8 cellular contexts compared by ENCODE assay signal in the genomic region with DNA sequence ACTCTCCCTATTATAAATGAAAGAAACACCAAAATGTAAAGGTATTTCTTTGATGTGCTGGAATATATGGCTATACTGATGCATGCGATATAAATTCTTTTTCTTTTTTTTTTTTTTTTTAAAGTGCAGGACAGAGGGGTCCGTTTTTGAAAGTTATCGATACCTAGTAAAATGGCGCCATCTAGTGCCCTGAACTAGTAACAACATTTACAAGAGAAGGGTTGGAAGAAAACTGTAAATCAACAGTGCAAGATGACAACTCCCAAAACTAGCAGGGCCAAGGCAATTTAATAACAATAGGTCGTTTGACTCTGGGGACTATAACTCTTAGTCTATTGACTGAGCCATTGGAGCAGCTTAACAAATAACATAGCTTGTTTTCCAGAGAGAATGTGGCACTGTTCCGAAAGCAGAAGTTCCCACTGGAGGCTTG.
DNase-seq lines count a peak whose midpoint lies in the region; ATAC-seq and TF ChIP-seq lines count a peak whose summit lies in the region.

No MANE protein-coding gene starts in this region.

- no peaks in the 10 kb centered on the region for H3K9me2 ChIP-seq in GM23338 (ENCODE audit: insufficient read depth)

- no peaks in the 10 kb centered on the region for H3K27me3 Mint-ChIP-seq in GM23338 (ENCODE audit: insufficient read depth, low read depth, poor library complexity)

- H3K36me3 Mint-ChIP-seq in GM23338 (ENCODE audit: low read depth), result no peaks in the 10 kb centered on the region

- H3K4me2 ChIP-seq in GM23338, result no peak overlapping the region

- ATAC-seq in GM23338, result peak; percentile 68
- ATAC-seq in HG02588 (IDR thresholded peaks at IDR 0.05; ENCODE audit: unreplicated experiment), result no peak

- H4K20me1 ChIP-seq in GM23338 (replicated peaks; ENCODE audit: insufficient read depth), result no peaks in the 10 kb centered on the region

- H3F3A ChIP-seq in GM23338 (replicated peaks; ENCODE audit: low read depth), result no peaks in the 10 kb centered on the region

- H3K4me3 Mint-ChIP-seq in GM23338, result no peak overlapping the region

- peak; percentile 24 for DNase-seq in COR-L47 (lab: John Stamatoyannopoulos, UW)
- DNase-seq in GM23338 (ENCODE audit: low spot score), result peak; percentile 69
- peak; percentile 22 for DNase-seq in NCI-H526 treated with DMSO at 0.1 percent for 48 hours (lab: John Stamatoyannopoulos, UW)
- DNase-seq in cerebellar cortex (ENCODE audit: low spot score), result peak; percentile 29
- DNase-seq in medulla oblongata (ENCODE audit: extremely low spot score), result peak; percentile 63
- DNase-seq in stimulated activated CD8-positive, alpha-beta memory T cell treated with anti-CD3 and anti-CD28 coated beads, Interleukin-4, amount 100 ng/mL, for 48 hours, result no peak
- no peak for DNase-seq in cortex of kidney (lab: John Stamatoyannopoulos, UW)

- H2AFZ ChIP-seq in GM23338, result no peak overlapping the region

- TF ChIP-seq CTCF in GM23338 (conservative IDR thresholded peaks at IDR 0.05; ENCODE audit: low read depth in 2 of 2), result peak; percentile 69 to 84

- H3K36me3 ChIP-seq in GM23338 (ENCODE audit: insufficient read depth), result no peaks in the 10 kb centered on the region

- H3K4me3 ChIP-seq in GM23338, result no peak overlapping the region

- H3K4me1 Mint-ChIP-seq in GM23338, result no peaks in the 10 kb centered on the region; the same call in 2 of the 3 replicates

- no peaks in the 10 kb centered on the region for H3K79me2 ChIP-seq in GM23338 (replicated peaks; ENCODE audit: insufficient read depth)

- no peak overlapping the region for H3K27ac Mint-ChIP-seq in GM23338

- H3K27me3 ChIP-seq in GM23338 (ENCODE audit: insufficient read depth), result no peaks in the 10 kb centered on the region

- H3K4me1 ChIP-seq in GM23338 (ENCODE audit: insufficient read depth), result no peaks in the 10 kb centered on the region

- H3K27ac ChIP-seq in GM23338 (ENCODE audit: low read depth), result no peak overlapping the region

- H3K9me3 Mint-ChIP-seq in GM23338, result no peaks in the 10 kb centered on the region

TF ChIP-seq in GM23338, 12 proteins besides CTCF, POLR2A, EP300 and RAD21:
- TF ChIP-seq STAT1 (IDR thresholded peaks at IDR 0.05; ENCODE audit: unreplicated experiment), result no peak
- TF ChIP-seq NANOG (IDR thresholded peaks at IDR 0.05; ENCODE audit: borderline replicate concordance), result no peak
- TF ChIP-seq CREB1 (CRISPR knock-in tag; IDR thresholded peaks at IDR 0.05; ENCODE audit: low read depth), result no peak
- no peak for TF ChIP-seq EZH2 (IDR thresholded peaks at IDR 0.05; ENCODE audit: low read depth, unreplicated experiment)
- TF ChIP-seq, protein P1, sequence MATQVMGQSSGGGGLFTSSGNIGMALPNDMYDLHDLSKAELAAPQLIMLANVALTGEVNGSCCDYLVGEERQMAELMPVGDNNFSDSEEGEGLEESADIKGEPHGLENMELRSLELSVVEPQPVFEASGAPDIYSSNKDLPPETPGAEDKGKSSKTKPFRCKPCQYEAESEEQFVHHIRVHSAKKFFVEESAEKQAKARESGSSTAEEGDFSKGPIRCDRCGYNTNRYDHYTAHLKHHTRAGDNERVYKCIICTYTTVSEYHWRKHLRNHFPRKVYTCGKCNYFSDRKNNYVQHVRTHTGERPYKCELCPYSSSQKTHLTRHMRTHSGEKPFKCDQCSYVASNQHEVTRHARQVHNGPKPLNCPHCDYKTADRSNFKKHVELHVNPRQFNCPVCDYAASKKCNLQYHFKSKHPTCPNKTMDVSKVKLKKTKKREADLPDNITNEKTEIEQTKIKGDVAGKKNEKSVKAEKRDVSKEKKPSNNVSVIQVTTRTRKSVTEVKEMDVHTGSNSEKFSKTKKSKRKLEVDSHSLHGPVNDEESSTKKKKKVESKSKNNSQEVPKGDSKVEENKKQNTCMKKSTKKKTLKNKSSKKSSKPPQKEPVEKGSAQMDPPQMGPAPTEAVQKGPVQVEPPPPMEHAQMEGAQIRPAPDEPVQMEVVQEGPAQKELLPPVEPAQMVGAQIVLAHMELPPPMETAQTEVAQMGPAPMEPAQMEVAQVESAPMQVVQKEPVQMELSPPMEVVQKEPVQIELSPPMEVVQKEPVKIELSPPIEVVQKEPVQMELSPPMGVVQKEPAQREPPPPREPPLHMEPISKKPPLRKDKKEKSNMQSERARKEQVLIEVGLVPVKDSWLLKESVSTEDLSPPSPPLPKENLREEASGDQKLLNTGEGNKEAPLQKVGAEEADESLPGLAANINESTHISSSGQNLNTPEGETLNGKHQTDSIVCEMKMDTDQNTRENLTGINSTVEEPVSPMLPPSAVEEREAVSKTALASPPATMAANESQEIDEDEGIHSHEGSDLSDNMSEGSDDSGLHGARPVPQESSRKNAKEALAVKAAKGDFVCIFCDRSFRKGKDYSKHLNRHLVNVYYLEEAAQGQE (IDR thresholded peaks at IDR 0.05; ENCODE audit: unreplicated experiment), result no peak
- TF ChIP-seq, protein P2, sequence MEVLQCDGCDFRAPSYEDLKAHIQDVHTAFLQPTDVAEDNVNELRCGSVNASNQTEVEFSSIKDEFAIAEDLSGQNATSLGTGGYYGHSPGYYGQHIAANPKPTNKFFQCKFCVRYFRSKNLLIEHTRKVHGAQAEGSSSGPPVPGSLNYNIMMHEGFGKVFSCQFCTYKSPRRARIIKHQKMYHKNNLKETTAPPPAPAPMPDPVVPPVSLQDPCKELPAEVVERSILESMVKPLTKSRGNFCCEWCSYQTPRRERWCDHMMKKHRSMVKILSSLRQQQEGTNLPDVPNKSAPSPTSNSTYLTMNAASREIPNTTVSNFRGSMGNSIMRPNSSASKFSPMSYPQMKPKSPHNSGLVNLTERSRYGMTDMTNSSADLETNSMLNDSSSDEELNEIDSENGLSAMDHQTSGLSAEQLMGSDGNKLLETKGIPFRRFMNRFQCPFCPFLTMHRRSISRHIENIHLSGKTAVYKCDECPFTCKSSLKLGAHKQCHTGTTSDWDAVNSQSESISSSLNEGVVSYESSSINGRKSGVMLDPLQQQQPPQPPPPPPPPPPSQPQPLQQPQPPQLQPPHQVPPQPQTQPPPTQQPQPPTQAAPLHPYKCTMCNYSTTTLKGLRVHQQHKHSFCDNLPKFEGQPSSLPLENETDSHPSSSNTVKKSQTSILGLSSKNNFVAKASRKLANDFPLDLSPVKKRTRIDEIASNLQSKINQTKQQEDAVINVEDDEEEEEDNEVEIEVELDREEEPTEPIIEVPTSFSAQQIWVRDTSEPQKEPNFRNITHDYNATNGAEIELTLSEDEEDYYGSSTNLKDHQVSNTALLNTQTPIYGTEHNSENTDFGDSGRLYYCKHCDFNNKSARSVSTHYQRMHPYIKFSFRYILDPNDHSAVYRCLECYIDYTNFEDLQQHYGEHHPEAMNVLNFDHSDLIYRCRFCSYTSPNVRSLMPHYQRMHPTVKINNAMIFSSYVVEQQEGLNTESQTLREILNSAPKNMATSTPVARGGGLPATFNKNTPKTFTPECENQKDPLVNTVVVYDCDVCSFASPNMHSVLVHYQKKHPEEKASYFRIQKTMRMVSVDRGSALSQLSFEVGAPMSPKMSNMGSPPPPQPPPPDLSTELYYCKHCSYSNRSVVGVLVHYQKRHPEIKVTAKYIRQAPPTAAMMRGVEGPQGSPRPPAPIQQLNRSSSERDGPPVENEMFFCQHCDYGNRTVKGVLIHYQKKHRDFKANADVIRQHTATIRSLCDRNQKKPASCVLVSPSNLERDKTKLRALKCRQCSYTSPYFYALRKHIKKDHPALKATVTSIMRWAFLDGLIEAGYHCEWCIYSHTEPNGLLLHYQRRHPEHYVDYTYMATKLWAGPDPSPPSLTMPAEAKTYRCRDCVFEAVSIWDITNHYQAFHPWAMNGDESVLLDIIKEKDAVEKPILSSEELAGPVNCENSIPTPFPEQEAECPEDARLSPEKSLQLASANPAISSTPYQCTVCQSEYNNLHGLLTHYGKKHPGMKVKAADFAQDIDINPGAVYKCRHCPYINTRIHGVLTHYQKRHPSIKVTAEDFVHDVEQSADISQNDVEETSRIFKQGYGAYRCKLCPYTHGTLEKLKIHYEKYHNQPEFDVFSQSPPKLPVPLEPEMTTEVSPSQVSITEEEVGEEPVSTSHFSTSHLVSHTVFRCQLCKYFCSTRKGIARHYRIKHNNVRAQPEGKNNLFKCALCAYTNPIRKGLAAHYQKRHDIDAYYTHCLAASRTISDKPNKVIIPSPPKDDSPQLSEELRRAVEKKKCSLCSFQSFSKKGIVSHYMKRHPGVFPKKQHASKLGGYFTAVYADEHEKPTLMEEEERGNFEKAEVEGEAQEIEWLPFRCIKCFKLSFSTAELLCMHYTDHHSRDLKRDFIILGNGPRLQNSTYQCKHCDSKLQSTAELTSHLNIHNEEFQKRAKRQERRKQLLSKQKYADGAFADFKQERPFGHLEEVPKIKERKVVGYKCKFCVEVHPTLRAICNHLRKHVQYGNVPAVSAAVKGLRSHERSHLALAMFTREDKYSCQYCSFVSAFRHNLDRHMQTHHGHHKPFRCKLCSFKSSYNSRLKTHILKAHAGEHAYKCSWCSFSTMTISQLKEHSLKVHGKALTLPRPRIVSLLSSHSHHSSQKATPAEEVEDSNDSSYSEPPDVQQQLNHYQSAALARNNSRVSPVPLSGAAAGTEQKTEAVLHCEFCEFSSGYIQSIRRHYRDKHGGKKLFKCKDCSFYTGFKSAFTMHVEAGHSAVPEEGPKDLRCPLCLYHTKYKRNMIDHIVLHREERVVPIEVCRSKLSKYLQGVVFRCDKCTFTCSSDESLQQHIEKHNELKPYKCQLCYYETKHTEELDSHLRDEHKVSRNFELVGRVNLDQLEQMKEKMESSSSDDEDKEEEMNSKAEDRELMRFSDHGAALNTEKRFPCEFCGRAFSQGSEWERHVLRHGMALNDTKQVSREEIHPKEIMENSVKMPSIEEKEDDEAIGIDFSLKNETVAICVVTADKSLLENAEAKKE (CRISPR knock-in tag; IDR thresholded peaks at IDR 0.05), result no peak
- TF ChIP-seq ZNF114 (CRISPR knock-in tag; IDR thresholded peaks at IDR 0.05), result no peak
- TF ChIP-seq POLR2AphosphoS5 (IDR thresholded peaks at IDR 0.05; ENCODE audit: low read depth), result no peak
- TF ChIP-seq, protein P3, sequence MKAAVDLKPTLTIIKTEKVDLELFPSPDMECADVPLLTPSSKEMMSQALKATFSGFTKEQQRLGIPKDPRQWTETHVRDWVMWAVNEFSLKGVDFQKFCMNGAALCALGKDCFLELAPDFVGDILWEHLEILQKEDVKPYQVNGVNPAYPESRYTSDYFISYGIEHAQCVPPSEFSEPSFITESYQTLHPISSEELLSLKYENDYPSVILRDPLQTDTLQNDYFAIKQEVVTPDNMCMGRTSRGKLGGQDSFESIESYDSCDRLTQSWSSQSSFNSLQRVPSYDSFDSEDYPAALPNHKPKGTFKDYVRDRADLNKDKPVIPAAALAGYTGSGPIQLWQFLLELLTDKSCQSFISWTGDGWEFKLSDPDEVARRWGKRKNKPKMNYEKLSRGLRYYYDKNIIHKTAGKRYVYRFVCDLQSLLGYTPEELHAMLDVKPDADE (IDR thresholded peaks at IDR 0.05), result no peak
- TF ChIP-seq EZH2phosphoT487 (IDR thresholded peaks at IDR 0.05; ENCODE audit: unreplicated experiment), result no peak
- TF ChIP-seq JUNB (IDR thresholded peaks at IDR 0.05; ENCODE audit: unreplicated experiment), result no peak

Comparison
In these comparisons a context has a peak if more than half of its experiments do, and no peak if none do; other contexts are left out.
1. DNase-seq: peak in COR-L47 (single experiment), GM23338 (single experiment), NCI-H526 treated with DMSO at 0.1 percent for 48 hours (single experiment), cerebellar cortex (single experiment) and medulla oblongata (single experiment); none in stimulated activated CD8-positive, alpha-beta memory T cell treated with anti-CD3 and anti-CD28 coated beads, Interleukin-4, amount 100 ng/mL, for 48 hours (single experiment) and cortex of kidney (single experiment).